Comparison of ENCODE assay signal across 1 cellular context in genomic region chr7:112571852-112572607, GRCh38.
A peak's percentile ranks its signal among the peaks of the same experiment; 100 is the strongest.
TF ChIP-seq lines count a peak whose summit lies in the region.

No MANE protein-coding gene starts in this region.

TF ChIP-seq in K562, 482 proteins besides CTCF, POLR2A, EP300 and RAD21 (continued from another document and continues in another):
- TF ChIP-seq GTF3C2 (IDR thresholded peaks at IDR 0.05; ENCODE audit: borderline replicate concordance, extremely low read depth, insufficient read length) (no peak), ZKSCAN1 (IDR thresholded peaks at IDR 0.05; ENCODE audit: low read depth, low read length) (no peak), RREB1 (CRISPR knock-in tag; IDR thresholded peaks at IDR 0.05) (0 out of 2 replicates have a peak, but pooled peaks have one; percentile 60), HEY1 (CRISPR knock-in tag; IDR thresholded peaks at IDR 0.05; ENCODE audit: borderline replicate concordance) (no peak), NCOA4 (IDR thresholded peaks at IDR 0.05; ENCODE audit: partially characterized antibody) (no peak), ZBTB40 (IDR thresholded peaks at IDR 0.05) (no peak), ZBTB40 (CRISPR knock-in tag; IDR thresholded peaks at IDR 0.05) (no peak), MCM5 (IDR thresholded peaks at IDR 0.05; ENCODE audit: low read depth) (no peak), ZNF77 (CRISPR knock-in tag; IDR thresholded peaks at IDR 0.05) (no peak), ETS2 (tag; IDR thresholded peaks at IDR 0.05; ENCODE audit: borderline replicate concordance, poor library complexity, severe bottlenecking) (no peak), FOXA3 (CRISPR knock-in tag; conservative IDR thresholded peaks at IDR 0.05 in 1 of 2, IDR thresholded peaks at IDR 0.05 in 1 of 2) (0 out of 4 replicates have a peak, but pooled peaks of 1 of the 2 experiments have one; percentile 12), LCOR (CRISPR knock-in tag; IDR thresholded peaks at IDR 0.05) (no peak), CHD1 (IDR thresholded peaks at IDR 0.05; ENCODE audit: low read length) (no peak), NFATC3 (IDR thresholded peaks at IDR 0.05) (no peak), TAF15 (IDR thresholded peaks at IDR 0.05; ENCODE audit: low read depth, low read length) (no peak), PTRF (tag; IDR thresholded peaks at IDR 0.05) (no peak), ARID1B (IDR thresholded peaks at IDR 0.05) (peak; percentile 40; the same call in 1 of the 2 replicates), EZH2 (IDR thresholded peaks at IDR 0.05; ENCODE audit: borderline replicate concordance, low read depth, low read length) (no peak), ZEB2 (IDR thresholded peaks at IDR 0.05) (no peak), ELF1 (tag; IDR thresholded peaks at IDR 0.05) (no peak), ZNF639 (CRISPR knock-in tag; conservative IDR thresholded peaks at IDR 0.05 in 1 of 2, IDR thresholded peaks at IDR 0.05 in 1 of 2) (no peak), CEBPG (CRISPR knock-in tag; IDR thresholded peaks at IDR 0.05) (peak; percentile 70), CEBPG (tag; conservative IDR thresholded peaks at IDR 0.05 in 1 of 2, IDR thresholded peaks at IDR 0.05 in 1 of 2) (peak; percentile 51 to 60), MCM2 (IDR thresholded peaks at IDR 0.05; ENCODE audit: low read depth) (no peak), HINFP (tag; conservative IDR thresholded peaks at IDR 0.05; ENCODE audit: low read depth) (no peak), NCOA2 (IDR thresholded peaks at IDR 0.05; ENCODE audit: partially characterized antibody in 2 of 2) (no peak), NFYB (IDR thresholded peaks at IDR 0.05; ENCODE audit: extremely low read depth, insufficient read length) (no peak), ZNF239 (CRISPR knock-in tag; IDR thresholded peaks at IDR 0.05) (no peak), XRCC4 (IDR thresholded peaks at IDR 0.05; ENCODE audit: extremely low read depth, insufficient read depth, insufficient read length) (no peak), ZC3H8 (IDR thresholded peaks at IDR 0.05) (no peak), BCLAF1 (IDR thresholded peaks at IDR 0.05; ENCODE audit: borderline replicate concordance in 1 of 2, control insufficient read depth in 1 of 2, low read depth in 2 of 2, low read length in 1 of 2) (no peak), DACH1 (IDR thresholded peaks at IDR 0.05; ENCODE audit: partially characterized antibody) (no peak)
